ENCODE assay signal across 11 cellular contexts in genomic region chr4:42570221-42570620, GRCh38.
DNase-seq lines count a peak whose midpoint lies in the region; ATAC-seq and TF ChIP-seq lines count a peak whose summit lies in the region.
"Had no signal": no experiment of that assay in that cellular context is flagged by ENCODE, and none has a peak within 500 bp of the region (broad histone marks: within the 10 kb centered on the region; RNA-seq: fewer than 3 reads in every experiment).

No MANE protein-coding gene starts in this region.

- CTCF ChIA-PET in CD4-positive, alpha-beta memory T cell (lab: Charles Lee; ENCODE audit: partially characterized antibody): interaction anchor here (0.9 to 7.9 kb wide), 4 partner anchors 87 to 294 kb away, joined by 3 to 103 read pairs (median 7); partner anchors contain the start of gene ATP8A1

- H3K27me3 ChIP-seq in heart left ventricle (no peaks in the 10 kb centered on the region), psoas muscle (ENCODE audit: insufficient read depth in 3 of 3, low read length in 2 of 3) (no peaks in the 10 kb centered on the region)
- H3K27me3 ChIP-seq in CD4-positive, alpha-beta memory T cell (ENCODE audit: insufficient read depth, low read length): no peaks in the 10 kb centered on the region

- H3K4me3 ChIP-seq in heart left ventricle (no peak overlapping the region), psoas muscle (no peak overlapping the region)
- H3K4me3 ChIP-seq in CD4-positive, alpha-beta memory T cell (ENCODE audit: low read length in 2 of 2): no peak overlapping the region

- peaks cover 0 to 6% of the 10 kb centered on the region in 2 donors for H3K36me3 Mint-ChIP-seq in CD4-positive, alpha-beta memory T cell

- ATAC-seq in heart left ventricle: peak; percentile 92 to 99 (median 98)
- peak; percentile 80 to 92 (median 86) for ATAC-seq in psoas muscle
- no peak for ATAC-seq in GM21528 (IDR thresholded peaks at IDR 0.05; ENCODE audit: low FRiP score, unreplicated experiment)
- ATAC-seq in GM18502 (IDR thresholded peaks at IDR 0.05; ENCODE audit: poor library complexity, unreplicated experiment): no peak

- POLR2A ChIA-PET in CD4-positive, alpha-beta memory T cell (lab: Charles Lee; ENCODE audit: partially characterized antibody): interaction anchor here (0.9 kb wide), 1 partner anchor 86 kb away, joined by 3 read pairs; the partner anchor contains the start of gene ATP8A1

- peaks cover 0 to 14% (median 1%) of the 10 kb centered on the region in 12 donors for H3K4me1 ChIP-seq in heart left ventricle
- peaks cover 16% of the 10 kb centered on the region for H3K4me1 ChIP-seq in psoas muscle
- no peaks in the 10 kb centered on the region for H3K4me1 ChIP-seq in CD4-positive, alpha-beta memory T cell (ENCODE audit: insufficient read depth, low read length)

- peak overlapping the region in 2 of 7 donors; percentile 6 to 13 for H3K27ac Mint-ChIP-seq in CD4-positive, alpha-beta memory T cell

- no peaks in the 10 kb centered on the region for H3K4me1 Mint-ChIP-seq in CD4-positive, alpha-beta memory T cell

- 47 to 80% (median 66%) methylated on average over 1 of the region's 1 CpG for WGBS in heart left ventricle, 4 donors
- 17 to 53% (median 21%) methylated on average over 1 of the region's 1 CpG for WGBS in psoas muscle, 3 donors

- H3K27me3 Mint-ChIP-seq in CD4-positive, alpha-beta memory T cell: no peaks in the 10 kb centered on the region
- H3K27me3 Mint-ChIP-seq: CD4-positive, CD25-positive, alpha-beta regulatory T cell had no signal

- H3K9me3 ChIP-seq in heart left ventricle (no peaks in the 10 kb centered on the region), psoas muscle (no peaks in the 10 kb centered on the region)
- no peaks in the 10 kb centered on the region for H3K9me3 ChIP-seq in CD4-positive, alpha-beta memory T cell (ENCODE audit: control insufficient read depth in 1 of 2, low read length in 2 of 2)

- no peak overlapping the region for H3K4me3 Mint-ChIP-seq in CD4-positive, alpha-beta memory T cell
- H3K4me3 Mint-ChIP-seq: CD4-positive, CD25-positive, alpha-beta regulatory T cell had no signal

- H3K27ac ChIP-seq in VCaP: peak overlapping the region; percentile 49
- peak overlapping the region in 5 of 12 donors; percentile 18 to 51 (median 48) for H3K27ac ChIP-seq in heart left ventricle
- peak overlapping the region; percentile 50 for H3K27ac ChIP-seq in psoas muscle
- H3K27ac ChIP-seq in CD4-positive, alpha-beta memory T cell (ENCODE audit: low read depth, low read length): no peak overlapping the region
- H3K27ac ChIP-seq: HL-60 had no signal

- DNase-seq in COR-L47 (lab: John Stamatoyannopoulos, UW) (peak; percentile 36), heart left ventricle (peak; percentile 67 to 90 (median 78)), psoas muscle (peak; percentile 51 to 79), SIG-M5 (lab: John Stamatoyannopoulos, UW) (no peak)
- no peak for DNase-seq in CD4-positive, alpha-beta memory T cell
- DNase-seq: CD4-positive, CD25-positive, alpha-beta regulatory T cell; NK-92 treated with Interleukin-12 subunit alpha and Interleukin-12 subunit beta, amount 100 ng/mL, for 24 hours had no signal

- intact Hi-C loops in heart left ventricle (cut with DNase I) (loop anchor here in 7 of 10 donors (1.0 to 10.0 kb wide), 5 partner anchors 85 to 299 kb away; partner anchors contain the start of gene ATP8A1 (in 4 of the 7)), psoas muscle (cut with DNase I) (loop anchor here (2.0 to 5.0 kb wide), 3 partner anchors 87 to 295 kb away; partner anchors contain the start of gene ATP8A1 (in 1 of the 2))
- intact Hi-C loops in CD4-positive, alpha-beta memory T cell (cut with micrococcal nuclease): no loop called here

- H3K9me3 Mint-ChIP-seq in CD4-positive, alpha-beta memory T cell: no peaks in the 10 kb centered on the region
- H3K9me3 Mint-ChIP-seq: CD4-positive, CD25-positive, alpha-beta regulatory T cell had no signal

- TF ChIP-seq CTCF in VCaP (conservative IDR thresholded peaks at IDR 0.05) (no peak), heart left ventricle (IDR thresholded peaks at IDR 0.05) (no peak), psoas muscle (IDR thresholded peaks at IDR 0.05) (no peak)

- TF ChIP-seq POLR2A in heart left ventricle (IDR thresholded peaks at IDR 0.05): no peak

- peaks cover 0 to 16% (median 0%) of the 10 kb centered on the region in 9 donors for H3K36me3 ChIP-seq in heart left ventricle
- H3K36me3 ChIP-seq in psoas muscle (ENCODE audit: insufficient read depth in 1 of 2, low read depth in 1 of 2): peaks cover 0 to 4% of the 10 kb centered on the region in 2 donors
- no peaks in the 10 kb centered on the region for H3K36me3 ChIP-seq in CD4-positive, alpha-beta memory T cell (ENCODE audit: insufficient read depth, low read length)

Comparison
In these comparisons a context has a peak if more than half of its experiments do, and no peak if none do; other contexts are left out.
1. DNase-seq: peak in COR-L47 (single experiment), heart left ventricle (5 of 5) and psoas muscle (2 of 2); none in CD4-positive, alpha-beta memory T cell (0 of 5) and SIG-M5 (single experiment).
2. ATAC-seq: peak in heart left ventricle (4 of 4) and psoas muscle (4 of 4); none in GM21528 (single experiment) and GM18502 (single experiment).